12 cellular contexts compared by ENCODE assay signal in the genomic region with DNA sequence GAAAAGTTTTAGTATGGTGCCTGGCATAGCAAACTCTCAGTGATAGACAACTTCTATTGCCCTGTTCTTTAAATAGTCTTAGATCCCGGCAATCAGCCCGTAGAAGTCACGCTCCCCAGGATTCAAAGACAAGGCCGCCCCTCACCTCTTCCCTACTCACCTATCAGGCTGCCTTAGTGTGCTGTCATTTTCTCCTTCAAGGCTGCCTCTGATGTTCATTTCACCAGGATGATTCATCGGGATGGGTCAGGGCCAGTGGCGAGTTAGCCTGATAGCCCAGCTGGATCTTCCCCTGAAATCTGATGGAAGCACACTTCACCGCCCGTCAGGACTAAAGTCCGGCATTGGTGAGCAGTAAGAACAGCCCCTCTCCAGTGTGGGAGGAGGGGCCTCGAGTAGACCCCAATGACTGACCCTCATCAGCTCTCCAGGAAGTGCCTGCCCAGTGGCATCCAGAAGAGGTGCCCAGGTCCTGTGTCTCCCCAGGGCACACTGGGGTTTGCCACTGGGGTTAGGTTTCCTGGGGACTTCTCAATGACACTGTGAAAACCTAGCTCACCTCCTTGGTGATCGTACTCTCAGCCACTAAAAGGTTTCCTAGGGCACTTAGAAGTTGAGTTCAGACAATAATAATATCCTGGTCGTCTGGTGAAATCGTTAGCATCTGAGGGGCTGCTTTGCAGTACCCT. TPM values are rescaled to one million over a fixed set of nuclear protein-coding genes. Genes with fewer than 3 reads are reported as not detected.
A peak's percentile ranks its signal among the peaks of the same experiment; 100 is the strongest.
DNase-seq lines count a peak whose midpoint lies in the region; ATAC-seq and TF ChIP-seq lines count a peak whose summit lies in the region.
"Had no signal": no experiment of that assay in that cellular context is flagged by ENCODE, and none has a peak within 500 bp of the region (broad histone marks: within the 10 kb centered on the region; RNA-seq: fewer than 3 reads in every experiment).

No MANE protein-coding gene starts in this region.

- CTCF ChIA-PET in CD8-positive, alpha-beta T cell (lab: Charles Lee), result interaction anchor here (2.6 kb wide), 1 partner anchor 13 kb away, joined by 6 read pairs; no protein-coding TSS in a partner anchor

- peaks cover 9% of the 10 kb centered on the region for H3K27me3 Mint-ChIP-seq in CD8-positive, alpha-beta T cell (ENCODE audit: low read depth)
- H3K27me3 Mint-ChIP-seq in natural killer cell (ENCODE audit: low read depth in 2 of 2), result peaks cover 0 to 2% of the 10 kb centered on the region in 2 donors

- H3K36me3 ChIP-seq in ES-I3 (ENCODE audit: insufficient read depth, low read length), result no peaks in the 10 kb centered on the region
- no peaks in the 10 kb centered on the region for H3K36me3 ChIP-seq in CD8-positive, alpha-beta T cell (ENCODE audit: insufficient read depth, low read length)
- H3K36me3 ChIP-seq in H7 (replicated peaks; ENCODE audit: control insufficient read depth, insufficient read depth, low read length), result no peaks in the 10 kb centered on the region
- H3K36me3 ChIP-seq: BLaER1, Peyer's patch had no signal

- TF ChIP-seq CTCF in omental fat pad (IDR thresholded peaks at IDR 0.05) (no peak), natural killer cell (IDR thresholded peaks at IDR 0.05) (no peak)
- no peak for TF ChIP-seq CTCF in CD8-positive, alpha-beta T cell (IDR thresholded peaks at IDR 0.05)

- H3K4me3 ChIP-seq in CD8-positive, alpha-beta T cell (ENCODE audit: low read depth, low read length), result no peak overlapping the region
- no peak overlapping the region for H3K4me3 ChIP-seq in H7 (ENCODE audit: insufficient read depth, low read depth, low read length)
- H3K4me3 ChIP-seq: BLaER1, Peyer's patch had no signal

- H3K9me3 ChIP-seq in ES-I3 (ENCODE audit: control insufficient read depth, insufficient read depth, low read length), result no peaks in the 10 kb centered on the region
- H3K9me3 ChIP-seq in CD8-positive, alpha-beta T cell (ENCODE audit: low read length), result no peaks in the 10 kb centered on the region
- H3K9me3 ChIP-seq: BLaER1, Peyer's patch had no signal

- peak overlapping the region; percentile 1; the same call in 1 of the 2 replicates for H3K9ac ChIP-seq in ES-I3 (ENCODE audit: low read depth, low read length)
- H3K9ac ChIP-seq: BLaER1 had no signal

- H3K27ac ChIP-seq in CD8-positive, alpha-beta T cell (ENCODE audit: low read depth, low read length), result no peak overlapping the region
- H3K27ac ChIP-seq: BLaER1, Peyer's patch had no signal

- ATAC-seq in Right ventricle myocardium superior (ENCODE audit: poor library complexity) (peak; percentile 50), omental fat pad (ENCODE audit: low FRiP score) (peak; percentile 36), natural killer cell (no peak)
- ATAC-seq in CD8-positive, alpha-beta T cell, result no peak
- ATAC-seq: activated CD8-positive, alpha-beta T cell treated with anti-CD3 and anti-CD28 coated beads for 36 hours had no signal

- no peak overlapping the region for H3K27ac Mint-ChIP-seq in CD8-positive, alpha-beta T cell
- H3K27ac Mint-ChIP-seq in natural killer cell, result no peak overlapping the region
- H3K27ac Mint-ChIP-seq: activated CD8-positive, alpha-beta T cell treated with anti-CD3 and anti-CD28 coated beads for 36 hours; activated naive CD4-positive, alpha-beta T cell treated with anti-CD3 and anti-CD28 coated beads, Interleukin-2, amount 10 ng/mL, durations not matched to agents 7 days and 5 days had no signal

- peak; percentile 75 for DNase-seq in RPMI7951 (ENCODE audit: low read depth)
- DNase-seq in Right ventricle myocardium superior, result no peak
- no peak for DNase-seq in omental fat pad (ENCODE audit: low spot score)
- no peak for DNase-seq in CD8-positive, alpha-beta T cell
- DNase-seq in natural killer cell, result no peak
- no peak for DNase-seq in H7
- DNase-seq in cerebellum (ENCODE audit: low spot score), result no peak
- DNase-seq: activated CD8-positive, alpha-beta T cell treated with anti-CD3 and anti-CD28 coated beads for 36 hours; activated naive CD4-positive, alpha-beta T cell treated with anti-CD3 and anti-CD28 coated beads, Interleukin-2, amount 10 ng/mL, durations not matched to agents 7 days and 5 days had no signal

- H3K9me3 Mint-ChIP-seq in CD8-positive, alpha-beta T cell, result no peaks in the 10 kb centered on the region
- H3K9me3 Mint-ChIP-seq in natural killer cell, result no peaks in the 10 kb centered on the region
- H3K9me3 Mint-ChIP-seq: activated CD8-positive, alpha-beta T cell treated with anti-CD3 and anti-CD28 coated beads for 36 hours; activated naive CD4-positive, alpha-beta T cell treated with anti-CD3 and anti-CD28 coated beads, Interleukin-2, amount 10 ng/mL, durations not matched to agents 7 days and 5 days had no signal

- POLR2A ChIA-PET in CD8-positive, alpha-beta T cell (lab: Charles Lee), result no interaction called here

- H3K36me3 Mint-ChIP-seq in CD8-positive, alpha-beta T cell, result no peaks in the 10 kb centered on the region
- no peaks in the 10 kb centered on the region for H3K36me3 Mint-ChIP-seq in natural killer cell
- H3K36me3 Mint-ChIP-seq: activated naive CD4-positive, alpha-beta T cell treated with anti-CD3 and anti-CD28 coated beads, Interleukin-2, amount 10 ng/mL, durations not matched to agents 7 days and 5 days had no signal

- no peaks in the 10 kb centered on the region for H3K27me3 ChIP-seq in CD8-positive, alpha-beta T cell (ENCODE audit: insufficient read depth, low read length)
- H3K27me3 ChIP-seq in H7 (ENCODE audit: control insufficient read depth, insufficient read depth, low read length), result no peaks in the 10 kb centered on the region
- H3K27me3 ChIP-seq: BLaER1, Peyer's patch had no signal

- intact Hi-C loops in Right ventricle myocardium superior (cut with DNase I) (no loop called here), natural killer cell (cut with micrococcal nuclease) (no loop called here)
- intact Hi-C loops in CD8-positive, alpha-beta T cell (cut with DNase I, micrococcal nuclease), result no loop called here

- H3K4me3 Mint-ChIP-seq in CD8-positive, alpha-beta T cell, result no peak overlapping the region
- no peak overlapping the region for H3K4me3 Mint-ChIP-seq in natural killer cell
- H3K4me3 Mint-ChIP-seq: activated CD8-positive, alpha-beta T cell treated with anti-CD3 and anti-CD28 coated beads for 36 hours; activated naive CD4-positive, alpha-beta T cell treated with anti-CD3 and anti-CD28 coated beads, Interleukin-2, amount 10 ng/mL, durations not matched to agents 7 days and 5 days had no signal

- peaks cover 69% of the 10 kb centered on the region for H3K4me1 ChIP-seq in ES-I3 (ENCODE audit: insufficient read depth, low read length)
- no peaks in the 10 kb centered on the region for H3K4me1 ChIP-seq in CD8-positive, alpha-beta T cell (ENCODE audit: insufficient read depth, low read length)
- H3K4me1 ChIP-seq: BLaER1 had no signal

- no peaks in the 10 kb centered on the region for H3K4me1 Mint-ChIP-seq in CD8-positive, alpha-beta T cell (ENCODE audit: low read depth)
- H3K4me1 Mint-ChIP-seq in natural killer cell, result peaks cover 14 to 18% of the 10 kb centered on the region in 2 donors

RNA-seq across cellular contexts. Expression of gene TPM1, which starts 37.5 kb away (rescaled TPM):
- 1,035 and 1,151 TPM in 2 replicates for total RNA-seq in RPMI7951 (2014; rRNA removed; shearing (Covaris generic))
- total RNA-seq in Right ventricle myocardium superior, result 12,703 TPM
- 100 to 1,000 TPM; 167 to 702 (median 252) TPM for total RNA-seq in omental fat pad
- 1 to 10 TPM; 8.6 to 9.4 TPM for total RNA-seq in CD8-positive, alpha-beta T cell
- total RNA-seq in natural killer cell, result 10 to 100 TPM; 21.5 to 33.0 (median 25.6) TPM
- 274 and 292 TPM in 2 replicates for total RNA-seq in H7 (2014; rRNA removed; shearing (Covaris generic))
- 119 TPM for total RNA-seq in cerebellum

RNA-seq across cellular contexts. Expression of gene LACTB, which starts 41.6 kb away (rescaled TPM):
- 19.6 and 24.8 TPM in 2 replicates for total RNA-seq in RPMI7951 (2014; rRNA removed; shearing (Covaris generic))
- total RNA-seq in Right ventricle myocardium superior, result 29.9 TPM
- 10 to 100 TPM; 12.9 to 38.5 (median 20.6) TPM for total RNA-seq in omental fat pad
- total RNA-seq in CD8-positive, alpha-beta T cell, result 1 to 10 TPM; 8.8 to 9.6 TPM
- total RNA-seq in natural killer cell, result 10 to 100 TPM; 17.1 to 29.1 (median 26.4) TPM
- 14.0 and 19.2 TPM in 2 replicates for total RNA-seq in H7 (2014; rRNA removed; shearing (Covaris generic))
- 14.9 TPM for total RNA-seq in cerebellum

Comparison
In these comparisons a context has a peak if more than half of its experiments do, and no peak if none do; other contexts are left out.
1. ATAC-seq: peak in Right ventricle myocardium superior (single experiment) and omental fat pad (single experiment); none in CD8-positive, alpha-beta T cell (single experiment) and natural killer cell (0 of 3).
2. RNA of gene TPM1, which starts 37.5 kb away (total RNA-seq): 12,703 TPM in Right ventricle myocardium superior (single experiment); 1,035 to 1,151 TPM in RPMI7951, 274 to 292 TPM in H7, 167 to 702 TPM in omental fat pad, 119 TPM in cerebellum (single experiment), 21.5 to 33.0 TPM in natural killer cell and 8.6 to 9.4 TPM in CD8-positive, alpha-beta T cell; every median in the first group is over 10 times any median in the second.